In genomic region chr16:31260136-31260931, GRCh38 we compare ENCODE assay signal across 12 cellular contexts. TPM values are rescaled to one million over a fixed set of nuclear protein-coding genes. Genes with fewer than 3 reads are reported as not detected.
DNase-seq lines count a peak whose midpoint lies in the region; ATAC-seq, FAIRE-seq and TF ChIP-seq lines count a peak whose summit lies in the region.
"Had no signal": no experiment of that assay in that cellular context is flagged by ENCODE, and none has a peak within 500 bp of the region (broad histone marks: within the 10 kb centered on the region; RNA-seq: fewer than 3 reads in every experiment).

No MANE protein-coding gene starts in this region.

- dilution Hi-C loops in keratinocyte (cut with MboI; ENCODE audit: extremely low pct_ligation_motif_present, low sequenced_read_pairs) = no loop called here

- H3K4me2 ChIP-seq in keratinocyte (ENCODE audit: control insufficient read depth, extremely low read depth, insufficient read depth, low read depth, low read length) = no peak overlapping the region

- TF ChIP-seq CTCF in keratinocyte (optimal IDR thresholded peaks at IDR 0.05 in 1 of 3, IDR thresholded peaks at IDR 0.05 in 1 of 3, conservative IDR thresholded peaks at IDR 0.05 in 1 of 3; ENCODE audit: extremely low read depth in 1 of 3, insufficient read depth in 2 of 3, low read length in 3 of 3) = no peak
- no peak for TF ChIP-seq CTCF in thoracic aorta (IDR thresholded peaks at IDR 0.05)

- no peaks in the 10 kb centered on the region for H3K27me3 ChIP-seq in keratinocyte (ENCODE audit: control insufficient read depth, extremely low read depth, insufficient read depth, low read length)
- no peaks in the 10 kb centered on the region for H3K27me3 ChIP-seq in thoracic aorta (replicated peaks; ENCODE audit: insufficient read depth)

- no peaks in the 10 kb centered on the region for H3K9me3 Mint-ChIP-seq in activated naive CD8-positive, alpha-beta T cell treated with anti-CD3 and anti-CD28 coated beads, Interleukin-2, amount 10 ng/mL, durations not matched to agents 7 days and 5 days
- no peaks in the 10 kb centered on the region for H3K9me3 Mint-ChIP-seq in activated naive CD8-positive, alpha-beta T cell treated with anti-CD3 and anti-CD28 coated beads for 36 hours
- H3K9me3 Mint-ChIP-seq in T-cell = no peaks in the 10 kb centered on the region

- H3K4me3 ChIP-seq in keratinocyte (ENCODE audit: control insufficient read depth in 2 of 3, extremely low read depth in 1 of 3, insufficient read depth in 2 of 3, low read depth in 1 of 3, low read length in 3 of 3) (no peak overlapping the region), thoracic aorta (peak overlapping the region; percentile 52)

- H3K9me1 ChIP-seq in keratinocyte (ENCODE audit: control insufficient read depth, extremely low read depth, insufficient read depth, low read length) = no peaks in the 10 kb centered on the region

- H3K9me3 ChIP-seq in keratinocyte (ENCODE audit: control insufficient read depth, low read depth, low read length) (no peaks in the 10 kb centered on the region), thoracic aorta (no peaks in the 10 kb centered on the region)

- H3K36me3 Mint-ChIP-seq in activated naive CD8-positive, alpha-beta T cell treated with anti-CD3 and anti-CD28 coated beads, Interleukin-2, amount 10 ng/mL, durations not matched to agents 7 days and 5 days = peaks cover 3% of the 10 kb centered on the region
- H3K36me3 Mint-ChIP-seq in activated naive CD8-positive, alpha-beta T cell treated with anti-CD3 and anti-CD28 coated beads for 36 hours = no peaks in the 10 kb centered on the region
- no peaks in the 10 kb centered on the region for H3K36me3 Mint-ChIP-seq in T-cell

- peaks cover 29% of the 10 kb centered on the region for H3K4me1 Mint-ChIP-seq in activated naive CD8-positive, alpha-beta T cell treated with anti-CD3 and anti-CD28 coated beads, Interleukin-2, amount 10 ng/mL, durations not matched to agents 7 days and 5 days
- peaks cover 15% of the 10 kb centered on the region for H3K4me1 Mint-ChIP-seq in activated naive CD8-positive, alpha-beta T cell treated with anti-CD3 and anti-CD28 coated beads for 36 hours
- peaks cover 15 to 38% (median 20%) of the 10 kb centered on the region in 3 donors for H3K4me1 Mint-ChIP-seq in T-cell

- no peak for ATAC-seq in activated naive CD8-positive, alpha-beta T cell treated with anti-CD3 and anti-CD28 coated beads, Interleukin-2, amount 10 ng/mL, durations not matched to agents 7 days and 5 days (ENCODE audit: low read depth)
- ATAC-seq in T-cell (replicated peaks in 1 of 4) (no peak), thoracic aorta (ENCODE audit: insufficient number of reproducible peaks, low FRiP score, low read depth) (no peak), GM18517 (IDR thresholded peaks at IDR 0.05; ENCODE audit: unreplicated experiment) (no peak), HG03196 (IDR thresholded peaks at IDR 0.05; ENCODE audit: unreplicated experiment) (no peak), HG02642 (IDR thresholded peaks at IDR 0.05; ENCODE audit: poor library complexity, unreplicated experiment) (no peak)

- H2AFZ ChIP-seq in keratinocyte (ENCODE audit: control insufficient read depth, low read length) = peak overlapping the region; percentile 23

- H3K9ac ChIP-seq in keratinocyte (ENCODE audit: control insufficient read depth, extremely low read depth, insufficient read depth, low read length) = no peak overlapping the region

- peak overlapping the region; percentile 71 for H3K27ac Mint-ChIP-seq in activated naive CD8-positive, alpha-beta T cell treated with anti-CD3 and anti-CD28 coated beads, Interleukin-2, amount 10 ng/mL, durations not matched to agents 7 days and 5 days
- H3K27ac Mint-ChIP-seq in activated naive CD8-positive, alpha-beta T cell treated with anti-CD3 and anti-CD28 coated beads for 36 hours = no peak overlapping the region
- no peak overlapping the region for H3K27ac Mint-ChIP-seq in T-cell

- peak overlapping the region; percentile 78 for H3K4me3 Mint-ChIP-seq in activated naive CD8-positive, alpha-beta T cell treated with anti-CD3 and anti-CD28 coated beads, Interleukin-2, amount 10 ng/mL, durations not matched to agents 7 days and 5 days
- no peak overlapping the region for H3K4me3 Mint-ChIP-seq in activated naive CD8-positive, alpha-beta T cell treated with anti-CD3 and anti-CD28 coated beads for 36 hours
- peak overlapping the region; percentile 31 to 63 (median 53) for H3K4me3 Mint-ChIP-seq in T-cell

- POLR2A ChIA-PET in activated naive CD8-positive, alpha-beta T cell treated with anti-CD3 and anti-CD28 coated beads, Interleukin-2, amount 10 ng/mL, durations not matched to agents 7 days and 5 days (lab: Charles Lee) = interaction anchor here (0.7 to 1.5 kb wide), 4 partner anchors 9 to 73 kb away, joined by 3 to 7 read pairs (median 4); partner anchors contain the start of gene PYCARD
- POLR2A ChIA-PET in T-cell (lab: Charles Lee) = no interaction called here

- H3K4me1 ChIP-seq in keratinocyte (ENCODE audit: control insufficient read depth, extremely low read depth, insufficient read depth, low read length) (peaks cover 5% of the 10 kb centered on the region), thoracic aorta (ENCODE audit: control insufficient read depth in 1 of 2, low read depth in 2 of 2) (no peaks in the 10 kb centered on the region)

- H3K79me2 ChIP-seq in keratinocyte (ENCODE audit: control insufficient read depth, insufficient read depth, low read length) = no peaks in the 10 kb centered on the region

- H3K27ac ChIP-seq in keratinocyte (ENCODE audit: control insufficient read depth, insufficient read depth, low read length) = no peak overlapping the region
- H3K27ac ChIP-seq in thoracic aorta = no peak overlapping the region
- H3K27ac ChIP-seq: VCaP had no signal

- no peaks in the 10 kb centered on the region for H4K20me1 ChIP-seq in keratinocyte (ENCODE audit: control insufficient read depth, extremely low read depth, insufficient read depth, low read length)

- no peak for FAIRE-seq in keratinocyte (lab: Jason Lieb, UNC)

- peaks cover 2% of the 10 kb centered on the region for H3K27me3 Mint-ChIP-seq in activated naive CD8-positive, alpha-beta T cell treated with anti-CD3 and anti-CD28 coated beads, Interleukin-2, amount 10 ng/mL, durations not matched to agents 7 days and 5 days
- no peaks in the 10 kb centered on the region for H3K27me3 Mint-ChIP-seq in activated naive CD8-positive, alpha-beta T cell treated with anti-CD3 and anti-CD28 coated beads for 36 hours
- H3K27me3 Mint-ChIP-seq in T-cell = peaks cover 2 to 3% of the 10 kb centered on the region in 2 donors

- DNase-seq in activated naive CD8-positive, alpha-beta T cell treated with anti-CD3 and anti-CD28 coated beads, Interleukin-2, amount 10 ng/mL, durations not matched to agents 7 days and 5 days = no peak
- no peak for DNase-seq in activated naive CD8-positive, alpha-beta T cell treated with anti-CD3 and anti-CD28 coated beads for 36 hours
- no peak for DNase-seq in T-cell
- no peak for DNase-seq in keratinocyte (ENCODE audit: low read depth, low spot score)
- DNase-seq in thoracic aorta (ENCODE audit: low spot score) = no peak
- DNase-seq: MM.1S, NCI-H510A had no signal

- H3K36me3 ChIP-seq in keratinocyte (ENCODE audit: control insufficient read depth in 2 of 2, extremely low read depth in 1 of 2, insufficient read depth in 2 of 2, low read length in 2 of 2) = no peaks in the 10 kb centered on the region
- no peaks in the 10 kb centered on the region for H3K36me3 ChIP-seq in thoracic aorta

- CTCF ChIA-PET in T-cell (lab: Charles Lee) = no interaction called here

RNA-seq across cellular contexts. Expression of gene ITGAM, which starts 0.6 kb away (rescaled TPM):
- total RNA-seq in activated naive CD8-positive, alpha-beta T cell treated with anti-CD3 and anti-CD28 coated beads, Interleukin-2, amount 10 ng/mL, durations not matched to agents 7 days and 5 days = 1 to 10 TPM; 8.3 to 8.9 TPM
- total RNA-seq in activated naive CD8-positive, alpha-beta T cell treated with anti-CD3 and anti-CD28 coated beads for 36 hours = under 1 TPM; 0.38 to 0.68 TPM
- total RNA-seq in T-cell (10 to 100 TPM in 2 of 5 donors, 1 to 10 TPM in 3; 1.8 to 20.0 (median 4.1) TPM), thoracic aorta (10 to 100 TPM; 31.2 to 31.5 TPM)
- 0.11 to 0.30 TPM (median 0.13 TPM) in 3 replicates for polyA plus RNA-seq in keratinocyte
- 0.14 TPM for polyA plus RNA-seq in keratinocyte (2011; ENCODE audit: low read depth)
- polyA plus RNA-seq in keratinocyte (2011; cell fraction: cytosol; rRNA removed) = 0.06 TPM in 2 replicates
- polyA plus RNA-seq in keratinocyte (2011; cell fraction: nucleus; rRNA removed) = 0.36 and 0.57 TPM in 2 replicates
- polyA plus RNA-seq in keratinocyte (2012; ENCODE audit: low replicate concordance) = 0.13 and 0.35 TPM in 2 replicates
- polyA minus RNA-seq in keratinocyte = 0.10 to 1.6 TPM (median 0.13 TPM) in 3 replicates
- polyA minus RNA-seq in keratinocyte (2011; cell fraction: cytosol; rRNA and poly(A)+ RNA removed) = not detected
- not detected in 2 replicates for polyA minus RNA-seq in keratinocyte (2011; cell fraction: nucleus; rRNA and poly(A)+ RNA removed)

RNA-seq across cellular contexts. Expression of gene PYDC1, which starts 43.4 kb away (rescaled TPM):
- not detected for total RNA-seq in activated naive CD8-positive, alpha-beta T cell treated with anti-CD3 and anti-CD28 coated beads, Interleukin-2, amount 10 ng/mL, durations not matched to agents 7 days and 5 days
- total RNA-seq in activated naive CD8-positive, alpha-beta T cell treated with anti-CD3 and anti-CD28 coated beads for 36 hours = not detected
- total RNA-seq in T-cell (not detected), thoracic aorta (not detected)
- not detected in 3 replicates for polyA plus RNA-seq in keratinocyte
- polyA plus RNA-seq in keratinocyte (2011; ENCODE audit: low read depth) = 5.0 TPM
- not detected in 2 replicates for polyA plus RNA-seq in keratinocyte (2011; cell fraction: cytosol; rRNA removed)
- polyA plus RNA-seq in keratinocyte (2011; cell fraction: nucleus; rRNA removed) = 0.17 TPM in 1 of 2 replicates, not detected in the other
- 9.4 TPM in 1 of 2 replicates, not detected in the other for polyA plus RNA-seq in keratinocyte (2012; ENCODE audit: low replicate concordance)
- polyA minus RNA-seq in keratinocyte = not detected in 3 replicates
- polyA minus RNA-seq in keratinocyte (2011; cell fraction: cytosol; rRNA and poly(A)+ RNA removed) = not detected
- not detected in 2 replicates for polyA minus RNA-seq in keratinocyte (2011; cell fraction: nucleus; rRNA and poly(A)+ RNA removed)
- polyA plus RNA-seq: esophagus had no signal

RNA-seq across cellular contexts. Expression of gene TRIM72, which starts 46.4 kb away (rescaled TPM):
- not detected for total RNA-seq in activated naive CD8-positive, alpha-beta T cell treated with anti-CD3 and anti-CD28 coated beads, Interleukin-2, amount 10 ng/mL, durations not matched to agents 7 days and 5 days
- not detected for total RNA-seq in activated naive CD8-positive, alpha-beta T cell treated with anti-CD3 and anti-CD28 coated beads for 36 hours
- total RNA-seq in T-cell (under 1 TPM in 3 of 5 donors, not detected in 2; 0.03 to 0.09 (median 0.09) TPM), thoracic aorta (under 1 TPM in 1 of 2 donors, not detected in 1; 0.07 TPM)
- under 0.01 TPM in 1 of 3 replicates, not detected in the others for polyA plus RNA-seq in keratinocyte
- 0.06 TPM for polyA plus RNA-seq in keratinocyte (2011; ENCODE audit: low read depth)
- polyA plus RNA-seq in keratinocyte (2011; cell fraction: cytosol; rRNA removed) = not detected in 2 replicates
- 0.01 and 0.04 TPM in 2 replicates for polyA plus RNA-seq in keratinocyte (2011; cell fraction: nucleus; rRNA removed)
- polyA plus RNA-seq in keratinocyte (2012; ENCODE audit: low replicate concordance) = 0.06 TPM in 1 of 2 replicates, not detected in the other
- polyA minus RNA-seq in keratinocyte = not detected in 3 replicates
- polyA minus RNA-seq in keratinocyte (2011; cell fraction: cytosol; rRNA and poly(A)+ RNA removed) = not detected
- polyA minus RNA-seq in keratinocyte (2011; cell fraction: nucleus; rRNA and poly(A)+ RNA removed) = not detected in 2 replicates

RNA-seq across cellular contexts. Expression of gene PYCARD, which starts 57.8 kb away (rescaled TPM):
- total RNA-seq in activated naive CD8-positive, alpha-beta T cell treated with anti-CD3 and anti-CD28 coated beads, Interleukin-2, amount 10 ng/mL, durations not matched to agents 7 days and 5 days = 10 to 100 TPM; 82.3 to 87.0 TPM
- total RNA-seq in activated naive CD8-positive, alpha-beta T cell treated with anti-CD3 and anti-CD28 coated beads for 36 hours = 1 to 10 TPM; 5.0 to 5.2 TPM
- total RNA-seq in T-cell (10 to 100 TPM; 16.1 to 40.3 (median 33.4) TPM), thoracic aorta (10 to 100 TPM; 19.2 to 23.0 TPM)
- polyA plus RNA-seq in keratinocyte = 46.4 to 84.9 TPM (median 58.1 TPM) in 3 replicates
- polyA plus RNA-seq in keratinocyte (2011; ENCODE audit: low read depth) = 18.4 TPM
- polyA plus RNA-seq in keratinocyte (2011; cell fraction: cytosol; rRNA removed) = 33.0 and 90.8 TPM in 2 replicates
- polyA plus RNA-seq in keratinocyte (2011; cell fraction: nucleus; rRNA removed) = 21.8 and 25.3 TPM in 2 replicates
- 82.2 and 114 TPM in 2 replicates for polyA plus RNA-seq in keratinocyte (2012; ENCODE audit: low replicate concordance)
- polyA minus RNA-seq in keratinocyte = 25.1 to 88.4 TPM (median 60.1 TPM) in 3 replicates
- 162 TPM for polyA minus RNA-seq in keratinocyte (2011; cell fraction: cytosol; rRNA and poly(A)+ RNA removed)
- 11.1 and 12.3 TPM in 2 replicates for polyA minus RNA-seq in keratinocyte (2011; cell fraction: nucleus; rRNA and poly(A)+ RNA removed)
